Comparison of ENCODE assay signal across 16 cellular contexts in genomic region chr2:228699400-228699799, GRCh38.
DNase-seq lines count a peak whose midpoint lies in the region; ATAC-seq and TF ChIP-seq lines count a peak whose summit lies in the region.
"Had no signal": no experiment of that assay in that cellular context is flagged by ENCODE, and none has a peak within 500 bp of the region (broad histone marks: within the 10 kb centered on the region; RNA-seq: fewer than 3 reads in every experiment).

No MANE protein-coding gene starts in this region.

- H3K27me3 ChIP-seq in adipocyte (replicated peaks; ENCODE audit: control insufficient read depth, insufficient read depth, low read length) (no peaks in the 10 kb centered on the region), thoracic aorta (replicated peaks; ENCODE audit: insufficient read depth) (no peaks in the 10 kb centered on the region)

- no peaks in the 10 kb centered on the region for H3K36me3 Mint-ChIP-seq in activated CD8-positive, alpha-beta memory T cell treated with anti-CD3 and anti-CD28 coated beads, Interleukin-2, amount 10 ng/mL, durations not matched to agents 7 days and 5 days
- H3K36me3 Mint-ChIP-seq: naive thymus-derived CD4-positive, alpha-beta T cell had no signal

- no peak overlapping the region for H3K9ac ChIP-seq in adipocyte (ENCODE audit: low read length)

- DNase-seq in LHCN-M2 (ENCODE audit: low read depth), result peak; percentile 52
- peak; percentile 15 for DNase-seq in adipocyte (ENCODE audit: low read depth)
- DNase-seq in Right ventricle myocardium superior, result no peak
- no peak for DNase-seq in thoracic aorta (ENCODE audit: low spot score)
- no peak for DNase-seq in activated CD8-positive, alpha-beta memory T cell treated with anti-CD3 and anti-CD28 coated beads, Interleukin-2, amount 10 ng/mL, durations not matched to agents 7 days and 5 days
- no peak for DNase-seq in SHP77 treated with DMSO at 0.1 percent for 48 hours (lab: John Stamatoyannopoulos, UW)
- DNase-seq in DMS 273 treated with DMSO at 0.1 percent for 48 hours (lab: John Stamatoyannopoulos, UW), result no peak
- DNase-seq: activated CD4-positive, alpha-beta T cell treated with anti-CD3 and anti-CD28 coated beads for 48 hours; Calu3; central memory CD4-positive, alpha-beta T cell; erythroblast; naive thymus-derived CD4-positive, alpha-beta T cell; small intestine; T-helper 17 cell had no signal

- CTCF ChIA-PET in activated CD8-positive, alpha-beta memory T cell treated with anti-CD3 and anti-CD28 coated beads, Interleukin-2, amount 10 ng/mL, durations not matched to agents 7 days and 5 days (lab: Charles Lee), result no interaction called here

- no peaks in the 10 kb centered on the region for H3K4me1 Mint-ChIP-seq in activated CD8-positive, alpha-beta memory T cell treated with anti-CD3 and anti-CD28 coated beads, Interleukin-2, amount 10 ng/mL, durations not matched to agents 7 days and 5 days
- H3K4me1 Mint-ChIP-seq: naive thymus-derived CD4-positive, alpha-beta T cell; T-helper 17 cell had no signal

- no peaks in the 10 kb centered on the region for H3K27me3 Mint-ChIP-seq in activated CD8-positive, alpha-beta memory T cell treated with anti-CD3 and anti-CD28 coated beads, Interleukin-2, amount 10 ng/mL, durations not matched to agents 7 days and 5 days
- H3K27me3 Mint-ChIP-seq: naive thymus-derived CD4-positive, alpha-beta T cell; T-helper 17 cell had no signal

- no peak overlapping the region for H3K4me3 ChIP-seq in adipocyte (ENCODE audit: low read length)
- H3K4me3 ChIP-seq in thoracic aorta, result no peak overlapping the region
- H3K4me3 ChIP-seq: K562 had no signal

- intact Hi-C loops in Right ventricle myocardium superior (cut with DNase I), result no loop called here

- H3K4me3 Mint-ChIP-seq in activated CD8-positive, alpha-beta memory T cell treated with anti-CD3 and anti-CD28 coated beads, Interleukin-2, amount 10 ng/mL, durations not matched to agents 7 days and 5 days, result no peak overlapping the region
- H3K4me3 Mint-ChIP-seq: naive thymus-derived CD4-positive, alpha-beta T cell; T-helper 17 cell had no signal

- peaks cover 2% of the 10 kb centered on the region for H3K9me3 Mint-ChIP-seq in activated CD8-positive, alpha-beta memory T cell treated with anti-CD3 and anti-CD28 coated beads, Interleukin-2, amount 10 ng/mL, durations not matched to agents 7 days and 5 days (ENCODE audit: low read depth)

- H3K9me3 ChIP-seq in adipocyte (ENCODE audit: control insufficient read depth, low read length) (no peaks in the 10 kb centered on the region), thoracic aorta (no peaks in the 10 kb centered on the region)

- TF ChIP-seq CTCF in thoracic aorta (IDR thresholded peaks at IDR 0.05), result peak; percentile 26

- H3K27ac ChIP-seq in thoracic aorta, result no peak overlapping the region

- H3K4me1 ChIP-seq in adipocyte (ENCODE audit: control insufficient read depth, insufficient read depth, low read length) (no peaks in the 10 kb centered on the region), thoracic aorta (ENCODE audit: control insufficient read depth in 1 of 2, low read depth in 2 of 2) (no peaks in the 10 kb centered on the region)

- H3K27ac Mint-ChIP-seq in activated CD8-positive, alpha-beta memory T cell treated with anti-CD3 and anti-CD28 coated beads, Interleukin-2, amount 10 ng/mL, durations not matched to agents 7 days and 5 days, result no peak overlapping the region
- H3K27ac Mint-ChIP-seq: activated T-helper 2 cell treated with anti-CD3 and anti-CD28 coated beads, Interferon-gamma antibody, Interleukin-2, Interleukin-4, amounts not matched to agents 10 μg/mL and 5 μg/mL and 100 μg/mL, durations not matched to agents 14 hours and 24 hours and 36 hours; naive thymus-derived CD4-positive, alpha-beta T cell; T-helper 17 cell had no signal

- peak; percentile 79 for ATAC-seq in Right ventricle myocardium superior (ENCODE audit: poor library complexity)
- no peak for ATAC-seq in thoracic aorta (ENCODE audit: insufficient number of reproducible peaks, low FRiP score, low read depth)
- ATAC-seq in activated CD8-positive, alpha-beta memory T cell treated with anti-CD3 and anti-CD28 coated beads, Interleukin-2, amount 10 ng/mL, durations not matched to agents 7 days and 5 days, result no peak
- ATAC-seq: K562; naive thymus-derived CD4-positive, alpha-beta T cell; T-helper 17 cell had no signal

- H3K36me3 ChIP-seq in adipocyte (ENCODE audit: control insufficient read depth, insufficient read depth, low read length, severe bottlenecking) (no peaks in the 10 kb centered on the region), thoracic aorta (no peaks in the 10 kb centered on the region)

Comparison
In these comparisons a context has a peak if more than half of its experiments do, and no peak if none do; other contexts are left out.
1. DNase-seq: peak in LHCN-M2 (single experiment) and adipocyte (single experiment); none in Right ventricle myocardium superior (single experiment), thoracic aorta (single experiment), activated CD8-positive, alpha-beta memory T cell treated with anti-CD3 and anti-CD28 coated beads, Interleukin-2, amount 10 ng/mL, durations not matched to agents 7 days and 5 days (single experiment), SHP77 treated with DMSO at 0.1 percent for 48 hours (single experiment) and DMS 273 treated with DMSO at 0.1 percent for 48 hours (single experiment).